Comparison of ENCODE assay signal across 15 cellular contexts in genomic region chr14:75445958-75446357, GRCh38. TPM values are rescaled to one million over a fixed set of nuclear protein-coding genes. Genes with fewer than 3 reads are reported as not detected.
A peak's percentile ranks its signal among the peaks of the same experiment; 100 is the strongest.
DNase-seq lines count a peak whose midpoint lies in the region; ATAC-seq and TF ChIP-seq lines count a peak whose summit lies in the region.
"Had no signal": no experiment of that assay in that cellular context is flagged by ENCODE, and none has a peak within 500 bp of the region (broad histone marks: within the 10 kb centered on the region; RNA-seq: fewer than 3 reads in every experiment).

No MANE protein-coding gene starts in this region.

- no peaks in the 10 kb centered on the region for H3K27me3 Mint-ChIP-seq in Caco-2 (ENCODE audit: insufficient read depth, unreplicated experiment)
- peaks cover 0 to 10% (median 0%) of the 10 kb centered on the region in 5 donors for H3K27me3 Mint-ChIP-seq in naive thymus-derived CD4-positive, alpha-beta T cell
- peaks cover 2% of the 10 kb centered on the region for H3K27me3 Mint-ChIP-seq in activated CD4-positive, alpha-beta T cell treated with anti-CD3 and anti-CD28 coated beads for 36 hours
- H3K27me3 Mint-ChIP-seq: B cell had no signal

- no peak overlapping the region for H3K4me3 Mint-ChIP-seq in Caco-2 (ENCODE audit: unreplicated experiment)
- H3K4me3 Mint-ChIP-seq in naive thymus-derived CD4-positive, alpha-beta T cell, result no peak overlapping the region
- no peak overlapping the region for H3K4me3 Mint-ChIP-seq in activated CD4-positive, alpha-beta T cell treated with anti-CD3 and anti-CD28 coated beads for 36 hours
- H3K4me3 Mint-ChIP-seq: B cell; CD14-positive monocyte; CD8-positive, alpha-beta memory T cell had no signal

- no peaks in the 10 kb centered on the region for H3K9me2 ChIP-seq in OCI-LY7 (ENCODE audit: insufficient read depth, low read length)

- peaks cover 5% of the 10 kb centered on the region; the same call in 1 of the 2 replicates for H3K9me3 ChIP-seq in BLaER1
- H3K9me3 ChIP-seq in Caco-2, result no peaks in the 10 kb centered on the region
- no peaks in the 10 kb centered on the region for H3K9me3 ChIP-seq in OCI-LY7 (ENCODE audit: low read length)
- H3K9me3 ChIP-seq in naive thymus-derived CD4-positive, alpha-beta T cell (ENCODE audit: control insufficient read depth in 2 of 3, low read length in 3 of 3), result no peaks in the 10 kb centered on the region

- no peak overlapping the region for H2AFZ ChIP-seq in OCI-LY7 (ENCODE audit: low read length)

- DNase-seq in Caco-2 (no peak), OCI-LY7 (ENCODE audit: low spot score) (no peak)
- no peak for DNase-seq in naive thymus-derived CD4-positive, alpha-beta T cell
- no peak for DNase-seq in activated CD4-positive, alpha-beta T cell treated with anti-CD3 and anti-CD28 coated beads for 36 hours
- DNase-seq: CD8-positive, alpha-beta memory T cell; DMS53 had no signal

- POLR2A ChIA-PET in Caco-2 (lab: Charles Lee) (no interaction called here), OCI-LY7 (lab: Charles Lee) (interaction anchor here (0.7 to 1.9 kb wide), 5 partner anchors 9 to 41 kb away, joined by 3 to 8 read pairs (median 4); no protein-coding TSS in a partner anchor)
- POLR2A ChIA-PET in naive thymus-derived CD4-positive, alpha-beta T cell (lab: Charles Lee), result no interaction called here
- POLR2A ChIA-PET in activated CD4-positive, alpha-beta T cell treated with anti-CD3 and anti-CD28 coated beads for 36 hours (lab: Charles Lee), result no interaction called here

- intact Hi-C loops in Caco-2 (cut with micrococcal nuclease; ENCODE audit: unreplicated experiment), result no loop called here
- intact Hi-C loops in OCI-LY7 (cut with micrococcal nuclease; ENCODE audit: unreplicated experiment), result no loop called here
- intact Hi-C loops in naive thymus-derived CD4-positive, alpha-beta T cell (cut with micrococcal nuclease), result no loop called here
- intact Hi-C loops in activated CD4-positive, alpha-beta T cell treated with anti-CD3 and anti-CD28 coated beads for 36 hours (cut with DNase I, micrococcal nuclease), result no loop called here

- peaks cover 51% of the 10 kb centered on the region for H3K4me1 Mint-ChIP-seq in Caco-2 (ENCODE audit: low read depth, unreplicated experiment)
- peaks cover 0 to 6% (median 0%) of the 10 kb centered on the region in 7 donors for H3K4me1 Mint-ChIP-seq in naive thymus-derived CD4-positive, alpha-beta T cell
- H3K4me1 Mint-ChIP-seq in activated CD4-positive, alpha-beta T cell treated with anti-CD3 and anti-CD28 coated beads for 36 hours, result no peaks in the 10 kb centered on the region
- H3K4me1 Mint-ChIP-seq: CD8-positive, alpha-beta memory T cell had no signal

- H3K27ac Mint-ChIP-seq in Caco-2 (ENCODE audit: unreplicated experiment), result peak overlapping the region; percentile 45
- no peak overlapping the region for H3K27ac Mint-ChIP-seq in naive thymus-derived CD4-positive, alpha-beta T cell
- no peak overlapping the region for H3K27ac Mint-ChIP-seq in activated CD4-positive, alpha-beta T cell treated with anti-CD3 and anti-CD28 coated beads for 36 hours
- H3K27ac Mint-ChIP-seq: B cell; CD8-positive, alpha-beta memory T cell had no signal

- H3K36me3 ChIP-seq in BLaER1 (peaks cover 65% of the 10 kb centered on the region), Caco-2 (ENCODE audit: control insufficient read depth, insufficient read depth, low read length) (no peaks in the 10 kb centered on the region; the same call in 1 of the 2 replicates), OCI-LY7 (ENCODE audit: insufficient read depth, low read length) (peaks cover 98% of the 10 kb centered on the region)
- H3K36me3 ChIP-seq in naive thymus-derived CD4-positive, alpha-beta T cell (ENCODE audit: control insufficient read depth in 2 of 3, insufficient read depth in 3 of 3, low read length in 3 of 3), result no peaks in the 10 kb centered on the region

- H3K9ac ChIP-seq in BLaER1, result no peak overlapping the region
- H3K9ac ChIP-seq: KMS-11 had no signal

- BruUV-seq in Caco-2 (replicated peaks; lab: Mats Ljungman, UMichigan), result TSS peak; percentile 11
- BruUV-seq in OCI-LY7 (replicated peaks; lab: Mats Ljungman, UMichigan), result TSS peak; percentile 31

- H3K36me3 Mint-ChIP-seq in Caco-2 (ENCODE audit: insufficient read depth, unreplicated experiment), result peaks cover 99% of the 10 kb centered on the region
- H3K36me3 Mint-ChIP-seq in naive thymus-derived CD4-positive, alpha-beta T cell, result peaks cover 0 to 1% (median 0%) of the 10 kb centered on the region in 5 donors
- no peaks in the 10 kb centered on the region for H3K36me3 Mint-ChIP-seq in activated CD4-positive, alpha-beta T cell treated with anti-CD3 and anti-CD28 coated beads for 36 hours (ENCODE audit: low read depth)
- H3K36me3 Mint-ChIP-seq: CD8-positive, alpha-beta memory T cell had no signal

- 0 out of 2 replicates have a peak overlapping the region, but pooled peaks have one; percentile 31 for H3K4me2 ChIP-seq in BLaER1
- H3K4me2 ChIP-seq in OCI-LY7 (ENCODE audit: low read length), result peak overlapping the region; percentile 13; the same call in 1 of the 2 replicates
- H3K4me2 ChIP-seq: KMS-11 had no signal

- H3K4me3 ChIP-seq in BLaER1 (no peak overlapping the region), Caco-2 (ENCODE audit: low read depth, low read length) (no peak overlapping the region), OCI-LY7 (ENCODE audit: low read depth, low read length, poor library complexity, severe bottlenecking) (no peak overlapping the region)
- H3K4me3 ChIP-seq in naive thymus-derived CD4-positive, alpha-beta T cell (ENCODE audit: low read length), result no peak overlapping the region

- H3K27me3 ChIP-seq in BLaER1 (no peaks in the 10 kb centered on the region), Caco-2 (replicated peaks; ENCODE audit: control insufficient read depth, insufficient read depth, low read length) (no peaks in the 10 kb centered on the region)
- H3K27me3 ChIP-seq in naive thymus-derived CD4-positive, alpha-beta T cell (ENCODE audit: control insufficient read depth in 2 of 2, insufficient read depth in 2 of 2, low read length in 2 of 2), result no peaks in the 10 kb centered on the region

- peaks cover 11% of the 10 kb centered on the region for H3K4me1 ChIP-seq in BLaER1
- H3K4me1 ChIP-seq in Caco-2, result peaks cover 29% of the 10 kb centered on the region
- H3K4me1 ChIP-seq in OCI-LY7 (ENCODE audit: insufficient read depth, low read length, poor library complexity, severe bottlenecking), result peaks cover 93% of the 10 kb centered on the region
- H3K4me1 ChIP-seq in naive thymus-derived CD4-positive, alpha-beta T cell (ENCODE audit: control insufficient read depth in 2 of 2, insufficient read depth in 2 of 2, low read length in 2 of 2), result no peaks in the 10 kb centered on the region

- H3K27ac ChIP-seq in BLaER1 (no peak overlapping the region), OCI-LY7 (ENCODE audit: low read depth, low read length, poor library complexity, severe bottlenecking) (no peak overlapping the region)
- no peak overlapping the region for H3K27ac ChIP-seq in naive thymus-derived CD4-positive, alpha-beta T cell (ENCODE audit: low read depth, low read length)
- H3K27ac ChIP-seq: KMS-11 had no signal

- CTCF ChIA-PET in Caco-2 (lab: Charles Lee) (interaction anchor here (0.8 kb wide), 1 partner anchor 30 kb away, joined by 3 read pairs; no protein-coding TSS in a partner anchor), OCI-LY7 (lab: Charles Lee; ENCODE audit: unreplicated experiment) (no interaction called here)
- CTCF ChIA-PET in naive thymus-derived CD4-positive, alpha-beta T cell (lab: Charles Lee), result no interaction called here
- CTCF ChIA-PET in activated CD4-positive, alpha-beta T cell treated with anti-CD3 and anti-CD28 coated beads for 36 hours (lab: Charles Lee), result interaction anchor here (1.8 kb wide), 1 partner anchor 57 kb away, joined by 5 read pairs; no protein-coding TSS in a partner anchor

- ATAC-seq in naive thymus-derived CD4-positive, alpha-beta T cell, result peak; percentile 47
- ATAC-seq in HG02970 (IDR thresholded peaks at IDR 0.05; ENCODE audit: low FRiP score, unreplicated experiment) (no peak), HG02763 (IDR thresholded peaks at IDR 0.05; ENCODE audit: unreplicated experiment) (no peak), GM19452 (IDR thresholded peaks at IDR 0.05; ENCODE audit: unreplicated experiment) (no peak)
- ATAC-seq in activated CD4-positive, alpha-beta T cell treated with anti-CD3 and anti-CD28 coated beads for 36 hours, result no peak
- ATAC-seq: HCT116, HepG2 had no signal

- H3K79me2 ChIP-seq in OCI-LY7 (ENCODE audit: insufficient read depth, low read depth, low read length), result peaks cover 55% of the 10 kb centered on the region; the same call in 1 of the 2 replicates

- H4K20me1 ChIP-seq in BLaER1 (peaks cover 60% of the 10 kb centered on the region; the same call in 1 of the 2 replicates), OCI-LY7 (ENCODE audit: insufficient read depth, low read length) (no peaks in the 10 kb centered on the region)

- no peaks in the 10 kb centered on the region for H3K9me3 Mint-ChIP-seq in Caco-2 (ENCODE audit: unreplicated experiment)
- no peaks in the 10 kb centered on the region for H3K9me3 Mint-ChIP-seq in naive thymus-derived CD4-positive, alpha-beta T cell
- H3K9me3 Mint-ChIP-seq in activated CD4-positive, alpha-beta T cell treated with anti-CD3 and anti-CD28 coated beads for 36 hours (ENCODE audit: low read depth), result no peaks in the 10 kb centered on the region
- H3K9me3 Mint-ChIP-seq: CD14-positive monocyte; CD8-positive, alpha-beta memory T cell had no signal

- TF ChIP-seq CTCF in Caco-2 (IDR thresholded peaks at IDR 0.05; ENCODE audit: insufficient read depth in 1 of 2, low read depth in 1 of 2, low read length in 1 of 2, severe bottlenecking in 1 of 2, unreplicated experiment in 1 of 2) (no peak), OCI-LY7 (conservative IDR thresholded peaks at IDR 0.05; ENCODE audit: low read length) (no peak)

RNA-seq across cellular contexts. Expression of gene JDP2, which starts 18.1 kb away (rescaled TPM):
- total RNA-seq in Caco-2 (2022), result 95.7 TPM in 2 replicates
- total RNA-seq in OCI-LY7 (2014; rRNA removed; shearing (Covaris generic)), result 53.7 and 62.7 TPM in 2 replicates
- total RNA-seq in OCI-LY7 (2022), result 44.5 and 45.7 TPM in 2 replicates
- total RNA-seq in naive thymus-derived CD4-positive, alpha-beta T cell, result 10 to 100 TPM in 1 of 5 experiments, 1 to 10 TPM in 2, under 1 TPM in 2; 0.86 to 29.0 (median 1.5) TPM
- polyA plus RNA-seq in naive thymus-derived CD4-positive, alpha-beta T cell, result not detected
- 1 to 10 TPM; 2.4 to 2.6 TPM for total RNA-seq in activated CD4-positive, alpha-beta T cell treated with anti-CD3 and anti-CD28 coated beads for 36 hours
- polyA plus RNA-seq: CD8-positive, alpha-beta memory T cell had no signal

Comparison
In these comparisons a context has a peak if more than half of its experiments do, and no peak if none do; other contexts are left out.
1. CTCF ChIA-PET loops: an anchor here in Caco-2 (0.8 kb wide) and activated CD4-positive, alpha-beta T cell treated with anti-CD3 and anti-CD28 coated beads for 36 hours (1.8 kb wide); none called in OCI-LY7 and naive thymus-derived CD4-positive, alpha-beta T cell.